ENCODE assay signal across 9 cellular contexts in genomic region chr10:31319602-31320178, GRCh38. TPM values are rescaled to one million over a fixed set of nuclear protein-coding genes. Genes with fewer than 3 reads are reported as not detected.
A peak's percentile ranks its signal among the peaks of the same experiment; 100 is the strongest.
DNase-seq lines count a peak whose midpoint lies in the region; ATAC-seq, FAIRE-seq and TF ChIP-seq lines count a peak whose summit lies in the region.
"Had no signal": no experiment of that assay in that cellular context is flagged by ENCODE, and none has a peak within 500 bp of the region (broad histone marks: within the 10 kb centered on the region; RNA-seq: fewer than 3 reads in every experiment).

No MANE protein-coding gene starts in this region.

- TF ChIP-seq POLR2A in H1 (IDR thresholded peaks at IDR 0.05; ENCODE audit: control extremely low read depth in 1 of 2, low read depth in 2 of 2, low read length in 2 of 2), result no peak

- H3K14ac ChIP-seq in H1 (ENCODE audit: insufficient read length), result no peak overlapping the region

- no peak overlapping the region for H2AK5ac ChIP-seq in H1 (ENCODE audit: low read depth, low read length)

- intact Hi-C loops in naive thymus-derived CD4-positive, alpha-beta T cell (cut with micrococcal nuclease), result loop anchor here (1.0 to 10.0 kb wide), 19 partner anchors 23 to 1638 kb away; partner anchors contain the start of genes ARHGAP12 (in 2 of the 2), KIF5B (in 2 of the 2) and ITGB1 (in 1 of the 2)

- 2% methylated on average over 45 of the region's 89 CpGs; no CpG with 5 or more reads in 1 of the 2 experiments for WGBS in H1 (ENCODE audit: extremely low coverage in 1 of 2, insufficient coverage in 1 of 2, insufficient read length in 1 of 2, insufficient replicate concordance in 2 of 2, low coverage in 1 of 2, low lambda C conversion rate in 2 of 2, missing lambda C conversion rate in 1 of 2), 2 experiments

- no peak overlapping the region for H2BK12ac ChIP-seq in H1 (ENCODE audit: low read depth, low read length)

- H3K4me3 ChIP-seq in SJSA1 (peak overlapping the region; percentile 95), H1 (ENCODE audit: extremely low read depth in 1 of 4, insufficient read depth in 2 of 4, low read depth in 3 of 4, low read length in 4 of 4) (peak overlapping the region; percentile 41 to 93 (median 89))
- H3K4me3 ChIP-seq in naive thymus-derived CD4-positive, alpha-beta T cell (ENCODE audit: low read length), result peak overlapping the region; percentile 88

- no peak overlapping the region for H4K91ac ChIP-seq in H1 (replicated peaks; ENCODE audit: insufficient read length, low read length)

- H3K27me3 Mint-ChIP-seq in naive thymus-derived CD4-positive, alpha-beta T cell, result peaks cover 0 to 3% (median 0%) of the 10 kb centered on the region in 5 donors

- H3K18ac ChIP-seq in H1 (ENCODE audit: extremely low read depth, low read length), result no peak overlapping the region

- H3K9me3 Mint-ChIP-seq in naive thymus-derived CD4-positive, alpha-beta T cell, result peaks cover 0 to 4% (median 0%) of the 10 kb centered on the region in 11 donors

- H3K56ac ChIP-seq in H1 (replicated peaks; ENCODE audit: insufficient read length, low read depth, low read length), result no peak overlapping the region

- no peak overlapping the region for H3K9ac ChIP-seq in H1 (replicated peaks in 1 of 4; ENCODE audit: extremely low read depth in 1 of 4, low read depth in 3 of 4, low read length in 3 of 4)

- in situ Hi-C loops in GM13976 (cut with MboI; ENCODE audit: low sequenced_read_pairs, unreplicated experiment), result no loop called here

- peak; percentile 13 for ATAC-seq in HG02571 (IDR thresholded peaks at IDR 0.05; ENCODE audit: unreplicated experiment)
- ATAC-seq in naive thymus-derived CD4-positive, alpha-beta T cell, result no peak

- no peak overlapping the region for H2BK120ac ChIP-seq in H1 (replicated peaks; ENCODE audit: low read depth, low read length)

- peak overlapping the region; percentile 87 to 100 (median 98) for H3K4me3 Mint-ChIP-seq in naive thymus-derived CD4-positive, alpha-beta T cell

- H3K4me1 ChIP-seq in SJSA1 (replicated peaks) (peaks cover 35% of the 10 kb centered on the region), H1 (replicated peaks in 1 of 4; ENCODE audit: control insufficient read depth in 3 of 4, insufficient read depth in 4 of 4, low read length in 3 of 4) (peaks cover 0 to 4% (median 3%) of the 10 kb centered on the region in 4 experiments; a peak in 4 of 7 replicates)
- H3K4me1 ChIP-seq in naive thymus-derived CD4-positive, alpha-beta T cell (ENCODE audit: control insufficient read depth in 2 of 2, insufficient read depth in 2 of 2, low read length in 2 of 2), result peaks cover 11 to 27% of the 10 kb centered on the region in 2 donors

- H3K27ac Mint-ChIP-seq in naive thymus-derived CD4-positive, alpha-beta T cell, result peak overlapping the region in 8 of 9 donors; percentile 85 to 100 (median 98)

- H4K8ac ChIP-seq in H1 (ENCODE audit: extremely low read depth, insufficient read depth, low read length), result no peak overlapping the region

- TF ChIP-seq EP300 in H1 (IDR thresholded peaks at IDR 0.05; ENCODE audit: borderline replicate concordance in 1 of 2, low read depth in 2 of 2, low read length in 2 of 2), result no peak

- TF ChIP-seq CTCF in GM13976 (IDR thresholded peaks at IDR 0.05; ENCODE audit: borderline replicate concordance, control extremely low read depth, extremely low read depth, insufficient read depth, missing control alignments) (no peak), H1 (IDR thresholded peaks at IDR 0.05; ENCODE audit: control extremely low read depth in 1 of 3, insufficient read depth in 1 of 3, low read depth in 1 of 3, low read length in 3 of 3) (no peak)

- CTCF ChIA-PET in H1 (lab: Charles Lee; ENCODE audit: partially characterized antibody), result no interaction called here
- CTCF ChIA-PET in naive thymus-derived CD4-positive, alpha-beta T cell (lab: Charles Lee), result interaction anchor here (0.6 kb wide), 1 partner anchor 13 kb away, joined by 3 read pairs; no protein-coding TSS in a partner anchor

- no peaks in the 10 kb centered on the region for H3K79me2 ChIP-seq in H1 (ENCODE audit: control insufficient read depth in 1 of 2, insufficient read depth in 2 of 2, low read length in 2 of 2)

- H3K23ac ChIP-seq in H1 (ENCODE audit: insufficient read length), result no peak overlapping the region

- no peak overlapping the region for H2BK5ac ChIP-seq in H1 (ENCODE audit: low read depth, low read length)

- no peaks in the 10 kb centered on the region for H3K9me3 ChIP-seq in SJSA1 (replicated peaks)
- no peaks in the 10 kb centered on the region for H3K9me3 ChIP-seq in H1 (ENCODE audit: insufficient read depth in 2 of 2, low read depth in 1 of 2, low read length in 1 of 2)
- H3K9me3 ChIP-seq in naive thymus-derived CD4-positive, alpha-beta T cell (ENCODE audit: control insufficient read depth in 2 of 3, low read length in 3 of 3), result no peaks in the 10 kb centered on the region

- DNase-seq in GM13976 (ENCODE audit: low spot score), result peak; percentile 38
- DNase-seq in SJSA1 (ENCODE audit: low read depth in 1 of 2, low spot score in 2 of 2), result no peak
- no peak for DNase-seq in H1 (ENCODE audit: low read depth in 1 of 2, low spot score in 2 of 2)
- peak in 2 of 9 donors; percentile 8 to 54 for DNase-seq in naive thymus-derived CD4-positive, alpha-beta T cell
- DNase-seq in RKO (ENCODE audit: low spot score), result no peak
- DNase-seq in DMS153 (lab: John Stamatoyannopoulos, UW), result no peak
- DNase-seq in NCI-H187 (lab: John Stamatoyannopoulos, UW), result no peak

- peaks cover 2 to 8% of the 10 kb centered on the region in 2 experiments for H4K20me1 ChIP-seq in H1 (replicated peaks in 1 of 2; ENCODE audit: control insufficient read depth in 1 of 2, insufficient read depth in 2 of 2, low read length in 2 of 2)

- peaks cover 0 to 8% (median 0%) of the 10 kb centered on the region in 5 donors for H3K36me3 Mint-ChIP-seq in naive thymus-derived CD4-positive, alpha-beta T cell

- no peak overlapping the region for H2AFZ ChIP-seq in H1 (ENCODE audit: low read length)

- H2BK20ac ChIP-seq in H1 (ENCODE audit: low read length), result no peak overlapping the region

- H3K4me1 Mint-ChIP-seq in naive thymus-derived CD4-positive, alpha-beta T cell, result peaks cover 18 to 55% (median 48%) of the 10 kb centered on the region in 7 donors

- TF ChIP-seq RAD21 in H1 (IDR thresholded peaks at IDR 0.05 in 1 of 2, conservative IDR thresholded peaks at IDR 0.05 in 1 of 2; ENCODE audit: low read depth in 2 of 2, low read length in 2 of 2), result no peak

- H3K4ac ChIP-seq in H1 (replicated peaks; ENCODE audit: insufficient read length, low read depth, low read length), result no peak overlapping the region

- peaks cover 14% of the 10 kb centered on the region for H3K23me2 ChIP-seq in H1 (ENCODE audit: low read depth, low read length)

- H3K36me3 ChIP-seq in SJSA1 (peaks cover 20% of the 10 kb centered on the region), H1 (ENCODE audit: control insufficient read depth in 2 of 4, insufficient read depth in 4 of 4, low read length in 3 of 4) (no peaks in the 10 kb centered on the region; a peak in 1 of 8 replicates)
- peaks cover 0 to 20% (median 0%) of the 10 kb centered on the region in 3 experiments for H3K36me3 ChIP-seq in naive thymus-derived CD4-positive, alpha-beta T cell (ENCODE audit: control insufficient read depth in 2 of 3, insufficient read depth in 3 of 3, low read length in 3 of 3)

- H3K27me3 ChIP-seq in SJSA1 (replicated peaks), result no peaks in the 10 kb centered on the region
- H3K27me3 ChIP-seq in H1 (replicated peaks in 1 of 4; ENCODE audit: control insufficient read depth in 3 of 4, extremely low read depth in 1 of 4, insufficient read depth in 3 of 4, low read length in 3 of 4), result peaks cover 13 to 54% (median 31%) of the 10 kb centered on the region in 4 experiments
- no peaks in the 10 kb centered on the region for H3K27me3 ChIP-seq in naive thymus-derived CD4-positive, alpha-beta T cell (ENCODE audit: control insufficient read depth in 2 of 2, insufficient read depth in 2 of 2, low read length in 2 of 2)

- H3K4me2 ChIP-seq in H1 (ENCODE audit: insufficient read depth in 1 of 2, low read depth in 2 of 2, low read length in 2 of 2), result peak overlapping the region; percentile 91 to 99

- no peaks in the 10 kb centered on the region for H3K79me1 ChIP-seq in H1 (ENCODE audit: low read depth, low read length)

- POLR2A ChIA-PET in H1 (lab: Charles Lee; ENCODE audit: partially characterized antibody), result no interaction called here
- POLR2A ChIA-PET in naive thymus-derived CD4-positive, alpha-beta T cell (lab: Charles Lee), result interaction anchor here (0.7 to 0.8 kb wide), 3 partner anchors 9 to 535 kb away, joined by 3 to 4 read pairs (median 3); no protein-coding TSS in a partner anchor

- H2BK15ac ChIP-seq in H1 (ENCODE audit: low read length), result no peak overlapping the region

- H3K27ac ChIP-seq in SJSA1 (peak overlapping the region; percentile 96), H1 (ENCODE audit: low read depth, low read length) (no peak overlapping the region)
- peak overlapping the region; percentile 99 for H3K27ac ChIP-seq in naive thymus-derived CD4-positive, alpha-beta T cell (ENCODE audit: low read depth, low read length)

- no peak overlapping the region for H4K5ac ChIP-seq in H1 (ENCODE audit: insufficient read length, low read depth, low read length)

- no peak for FAIRE-seq in H1 (lab: Jason Lieb, UNC)
- FAIRE-seq: TTC549 had no signal

TF ChIP-seq in H1, 55 proteins besides CTCF, POLR2A, EP300 and RAD21:
- no peak for TF ChIP-seq ATF3 (IDR thresholded peaks at IDR 0.05; ENCODE audit: insufficient read depth, low read depth, low read length)
- 0 out of 2 replicates have a peak, but pooled peaks have one; percentile 0 for TF ChIP-seq KDM1A (IDR thresholded peaks at IDR 0.05; ENCODE audit: borderline replicate concordance, low read length)
- no peak for TF ChIP-seq HDAC2 (IDR thresholded peaks at IDR 0.05; ENCODE audit: borderline replicate concordance in 1 of 2, low read depth in 2 of 2, low read length in 2 of 2)
TF ChIP-seq in H1: peak in this region for 1.

RNA-seq across cellular contexts. Expression of gene ZEB1, which starts 0.7 kb away (rescaled TPM):
- 67.3 and 87.4 TPM in 2 replicates for total RNA-seq in SJSA1 (2014; rRNA removed; shearing (Covaris generic))
- 0.15 and 0.23 TPM in 2 replicates for total RNA-seq in H1 (2021; fragmentation: NEBNext Ultra II Directional; extraction: Animal tissue kit (Norgen Biotek cat#: 25700))
- polyA plus RNA-seq in H1 (2011; rRNA removed), result 0.03 and 0.08 TPM in 2 replicates
- 0.08 TPM for polyA plus RNA-seq in H1 (2011; cell fraction: cytosol; rRNA removed)
- 0.13 TPM for polyA plus RNA-seq in H1 (2011; cell fraction: nucleus; rRNA removed)
- polyA plus RNA-seq in H1 (2012, experiment 1 of 2), result 0.17 to 0.48 TPM (median 0.22 TPM) in 4 replicates
- polyA plus RNA-seq in H1 (2012, experiment 2 of 2), result not detected
- 0.06 TPM for polyA plus RNA-seq in H1 (2013, experiment 1 of 2)
- polyA plus RNA-seq in H1 (2013, experiment 2 of 2), result 0.06 TPM
- polyA minus RNA-seq in H1 (2011; rRNA and poly(A)+ RNA removed), result 0.16 and 0.24 TPM in 2 replicates
- not detected for polyA minus RNA-seq in H1 (2011; cell fraction: cytosol; rRNA and poly(A)+ RNA removed)
- 1.1 TPM for polyA minus RNA-seq in H1 (2011; cell fraction: nucleus; rRNA and poly(A)+ RNA removed)
- 100 to 1,000 TPM in 1 of 5 experiments, 10 to 100 TPM in 4; 65.5 to 126 (median 80.9) TPM for total RNA-seq in naive thymus-derived CD4-positive, alpha-beta T cell
- polyA plus RNA-seq in naive thymus-derived CD4-positive, alpha-beta T cell, result 10 to 100 TPM; 37.4 to 47.9 TPM

Comparison
In these comparisons a context has a peak if more than half of its experiments do, and no peak if none do; other contexts are left out.
1. RNA of gene ZEB1, which starts 0.7 kb away (total RNA-seq): 65.5 to 126 TPM in naive thymus-derived CD4-positive, alpha-beta T cell and 67.3 to 87.4 TPM in SJSA1; 0.15 to 0.23 TPM in H1; every median in the first group is over 10 times any median in the second.
2. Peak in every context shown above with its lines, with median percentiles within 50 percentile points of each other: H3K4me3 ChIP-seq.